Comparison of ENCODE assay signal across 1 cellular context in genomic region chr19:50147462-50148423, GRCh38.
A peak's percentile ranks its signal among the peaks of the same experiment; 100 is the strongest.
TF ChIP-seq lines count a peak whose summit lies in the region.

No MANE protein-coding gene starts in this region.

TF ChIP-seq in GM12878, 131 proteins besides CTCF, POLR2A, EP300 and RAD21 (continued from another document):
- TF ChIP-seq, protein P1, sequence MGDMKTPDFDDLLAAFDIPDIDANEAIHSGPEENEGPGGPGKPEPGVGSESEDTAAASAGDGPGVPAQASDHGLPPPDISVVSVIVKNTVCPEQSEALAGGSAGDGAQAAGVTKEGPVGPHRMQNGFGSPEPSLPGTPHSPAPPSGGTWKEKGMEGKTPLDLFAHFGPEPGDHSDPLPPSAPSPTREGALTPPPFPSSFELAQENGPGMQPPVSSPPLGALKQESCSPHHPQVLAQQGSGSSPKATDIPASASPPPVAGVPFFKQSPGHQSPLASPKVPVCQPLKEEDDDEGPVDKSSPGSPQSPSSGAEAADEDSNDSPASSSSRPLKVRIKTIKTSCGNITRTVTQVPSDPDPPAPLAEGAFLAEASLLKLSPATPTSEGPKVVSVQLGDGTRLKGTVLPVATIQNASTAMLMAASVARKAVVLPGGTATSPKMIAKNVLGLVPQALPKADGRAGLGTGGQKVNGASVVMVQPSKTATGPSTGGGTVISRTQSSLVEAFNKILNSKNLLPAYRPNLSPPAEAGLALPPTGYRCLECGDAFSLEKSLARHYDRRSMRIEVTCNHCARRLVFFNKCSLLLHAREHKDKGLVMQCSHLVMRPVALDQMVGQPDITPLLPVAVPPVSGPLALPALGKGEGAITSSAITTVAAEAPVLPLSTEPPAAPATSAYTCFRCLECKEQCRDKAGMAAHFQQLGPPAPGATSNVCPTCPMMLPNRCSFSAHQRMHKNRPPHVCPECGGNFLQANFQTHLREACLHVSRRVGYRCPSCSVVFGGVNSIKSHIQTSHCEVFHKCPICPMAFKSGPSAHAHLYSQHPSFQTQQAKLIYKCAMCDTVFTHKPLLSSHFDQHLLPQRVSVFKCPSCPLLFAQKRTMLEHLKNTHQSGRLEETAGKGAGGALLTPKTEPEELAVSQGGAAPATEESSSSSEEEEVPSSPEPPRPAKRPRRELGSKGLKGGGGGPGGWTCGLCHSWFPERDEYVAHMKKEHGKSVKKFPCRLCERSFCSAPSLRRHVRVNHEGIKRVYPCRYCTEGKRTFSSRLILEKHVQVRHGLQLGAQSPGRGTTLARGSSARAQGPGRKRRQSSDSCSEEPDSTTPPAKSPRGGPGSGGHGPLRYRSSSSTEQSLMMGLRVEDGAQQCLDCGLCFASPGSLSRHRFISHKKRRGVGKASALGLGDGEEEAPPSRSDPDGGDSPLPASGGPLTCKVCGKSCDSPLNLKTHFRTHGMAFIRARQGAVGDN (IDR thresholded peaks at IDR 0.05), result no peak
- TF ChIP-seq GATAD2B (conservative IDR thresholded peaks at IDR 0.05; ENCODE audit: low read depth), result no peak
- TF ChIP-seq, protein P2, sequence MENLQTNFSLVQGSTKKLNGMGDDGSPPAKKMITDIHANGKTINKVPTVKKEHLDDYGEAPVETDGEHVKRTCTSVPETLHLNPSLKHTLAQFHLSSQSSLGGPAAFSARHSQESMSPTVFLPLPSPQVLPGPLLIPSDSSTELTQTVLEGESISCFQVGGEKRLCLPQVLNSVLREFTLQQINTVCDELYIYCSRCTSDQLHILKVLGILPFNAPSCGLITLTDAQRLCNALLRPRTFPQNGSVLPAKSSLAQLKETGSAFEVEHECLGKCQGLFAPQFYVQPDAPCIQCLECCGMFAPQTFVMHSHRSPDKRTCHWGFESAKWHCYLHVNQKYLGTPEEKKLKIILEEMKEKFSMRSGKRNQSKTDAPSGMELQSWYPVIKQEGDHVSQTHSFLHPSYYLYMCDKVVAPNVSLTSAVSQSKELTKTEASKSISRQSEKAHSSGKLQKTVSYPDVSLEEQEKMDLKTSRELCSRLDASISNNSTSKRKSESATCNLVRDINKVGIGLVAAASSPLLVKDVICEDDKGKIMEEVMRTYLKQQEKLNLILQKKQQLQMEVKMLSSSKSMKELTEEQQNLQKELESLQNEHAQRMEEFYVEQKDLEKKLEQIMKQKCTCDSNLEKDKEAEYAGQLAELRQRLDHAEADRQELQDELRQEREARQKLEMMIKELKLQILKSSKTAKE (IDR thresholded peaks at IDR 0.05; ENCODE audit: low read depth, poor library complexity, severe bottlenecking), result no peak
- TF ChIP-seq HCFC1 (IDR thresholded peaks at IDR 0.05; ENCODE audit: low read length), result peak; percentile 94
- TF ChIP-seq SREBF1 (IDR thresholded peaks at IDR 0.05; ENCODE audit: low read length), result peak; percentile 32; the same call in 1 of the 2 replicates
- no peak for TF ChIP-seq ZNF384 (IDR thresholded peaks at IDR 0.05; ENCODE audit: borderline replicate concordance, low read depth, low read length)
- no peak for TF ChIP-seq CEBPB (IDR thresholded peaks at IDR 0.05; ENCODE audit: borderline replicate concordance in 1 of 2, low read depth in 2 of 2, low read length in 2 of 2)
- no peak for TF ChIP-seq MEF2A (IDR thresholded peaks at IDR 0.05; ENCODE audit: insufficient read depth, low read depth, low read length)
- no peak for TF ChIP-seq DPF2 (IDR thresholded peaks at IDR 0.05)
- no peak for TF ChIP-seq MAX (IDR thresholded peaks at IDR 0.05; ENCODE audit: low read depth, low read length)
- TF ChIP-seq TCF12 (IDR thresholded peaks at IDR 0.05; ENCODE audit: low read depth, low read length), result no peak
- no peak for TF ChIP-seq TAF1 (IDR thresholded peaks at IDR 0.05; ENCODE audit: borderline replicate concordance, low read depth, low read length)
- TF ChIP-seq SPI1 (IDR thresholded peaks at IDR 0.05; ENCODE audit: borderline replicate concordance, insufficient read depth, low read depth, low read length), result no peak
- TF ChIP-seq, protein P3, sequence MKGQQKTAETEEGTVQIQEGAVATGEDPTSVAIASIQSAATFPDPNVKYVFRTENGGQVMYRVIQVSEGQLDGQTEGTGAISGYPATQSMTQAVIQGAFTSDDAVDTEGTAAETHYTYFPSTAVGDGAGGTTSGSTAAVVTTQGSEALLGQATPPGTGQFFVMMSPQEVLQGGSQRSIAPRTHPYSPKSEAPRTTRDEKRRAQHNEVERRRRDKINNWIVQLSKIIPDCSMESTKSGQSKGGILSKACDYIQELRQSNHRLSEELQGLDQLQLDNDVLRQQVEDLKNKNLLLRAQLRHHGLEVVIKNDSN (IDR thresholded peaks at IDR 0.05; ENCODE audit: borderline replicate concordance, extremely low read length, insufficient read depth, low read depth, low read length), result no peak
- peak; percentile 92 for TF ChIP-seq SIX5 (IDR thresholded peaks at IDR 0.05; ENCODE audit: low read depth, low read length, severe bottlenecking)
- no peak for TF ChIP-seq SMAD5 (IDR thresholded peaks at IDR 0.05; ENCODE audit: low read depth)
- no peak for TF ChIP-seq PAX5 (IDR thresholded peaks at IDR 0.05; ENCODE audit: borderline replicate concordance, low read depth, low read length)
- no peak for TF ChIP-seq KAT2A (conservative IDR thresholded peaks at IDR 0.05; ENCODE audit: control insufficient read depth, low read depth, low read length)
- no peak for TF ChIP-seq MEF2B (IDR thresholded peaks at IDR 0.05; ENCODE audit: partially characterized antibody, poor library complexity, severe bottlenecking)
- no peak for TF ChIP-seq BCL11A (IDR thresholded peaks at IDR 0.05; ENCODE audit: low read depth, low read length)
- no peak for TF ChIP-seq ZBED1 (IDR thresholded peaks at IDR 0.05; ENCODE audit: borderline replicate concordance)
- TF ChIP-seq E2F8 (IDR thresholded peaks at IDR 0.05; ENCODE audit: low read depth, partially characterized antibody), result no peak
- TF ChIP-seq RB1 (IDR thresholded peaks at IDR 0.05; ENCODE audit: borderline replicate concordance), result peak; percentile 38; the same call in 1 of the 2 replicates
- TF ChIP-seq HDAC2 (IDR thresholded peaks at IDR 0.05), result no peak
- no peak for TF ChIP-seq NBN (IDR thresholded peaks at IDR 0.05)
- no peak for TF ChIP-seq RAD51 (IDR thresholded peaks at IDR 0.05)
- no peak for TF ChIP-seq TARDBP (IDR thresholded peaks at IDR 0.05; ENCODE audit: borderline replicate concordance)
- peak; percentile 84 for TF ChIP-seq IKZF1 (conservative IDR thresholded peaks at IDR 0.05)
- TF ChIP-seq NR2C1 (IDR thresholded peaks at IDR 0.05), result peak; percentile 30
- TF ChIP-seq SRF (IDR thresholded peaks at IDR 0.05; ENCODE audit: low read depth in 2 of 2, low read length in 2 of 2), result no peak
- TF ChIP-seq SP1 (IDR thresholded peaks at IDR 0.05; ENCODE audit: low read depth, low read length), result no peak
- TF ChIP-seq CHD4 (IDR thresholded peaks at IDR 0.05), result no peak
- TF ChIP-seq, protein P4, sequence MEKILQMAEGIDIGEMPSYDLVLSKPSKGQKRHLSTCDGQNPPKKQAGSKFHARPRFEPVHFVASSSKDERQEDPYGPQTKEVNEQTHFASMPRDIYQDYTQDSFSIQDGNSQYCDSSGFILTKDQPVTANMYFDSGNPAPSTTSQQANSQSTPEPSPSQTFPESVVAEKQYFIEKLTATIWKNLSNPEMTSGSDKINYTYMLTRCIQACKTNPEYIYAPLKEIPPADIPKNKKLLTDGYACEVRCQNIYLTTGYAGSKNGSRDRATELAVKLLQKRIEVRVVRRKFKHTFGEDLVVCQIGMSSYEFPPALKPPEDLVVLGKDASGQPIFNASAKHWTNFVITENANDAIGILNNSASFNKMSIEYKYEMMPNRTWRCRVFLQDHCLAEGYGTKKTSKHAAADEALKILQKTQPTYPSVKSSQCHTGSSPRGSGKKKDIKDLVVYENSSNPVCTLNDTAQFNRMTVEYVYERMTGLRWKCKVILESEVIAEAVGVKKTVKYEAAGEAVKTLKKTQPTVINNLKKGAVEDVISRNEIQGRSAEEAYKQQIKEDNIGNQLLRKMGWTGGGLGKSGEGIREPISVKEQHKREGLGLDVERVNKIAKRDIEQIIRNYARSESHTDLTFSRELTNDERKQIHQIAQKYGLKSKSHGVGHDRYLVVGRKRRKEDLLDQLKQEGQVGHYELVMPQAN (conservative IDR thresholded peaks at IDR 0.05), result no peak
- peak; percentile 18; the same call in 1 of the 2 replicates for TF ChIP-seq SMC3 (IDR thresholded peaks at IDR 0.05; ENCODE audit: borderline replicate concordance, low read length)
- TF ChIP-seq KDM1A (IDR thresholded peaks at IDR 0.05; ENCODE audit: borderline replicate concordance), result no peak
- TF ChIP-seq SMARCA5 (IDR thresholded peaks at IDR 0.05), result no peak
- no peak for TF ChIP-seq GABPA (IDR thresholded peaks at IDR 0.05; ENCODE audit: low read depth)
- TF ChIP-seq ATF2 (IDR thresholded peaks at IDR 0.05; ENCODE audit: low read length), result no peak
- TF ChIP-seq, protein P5, sequence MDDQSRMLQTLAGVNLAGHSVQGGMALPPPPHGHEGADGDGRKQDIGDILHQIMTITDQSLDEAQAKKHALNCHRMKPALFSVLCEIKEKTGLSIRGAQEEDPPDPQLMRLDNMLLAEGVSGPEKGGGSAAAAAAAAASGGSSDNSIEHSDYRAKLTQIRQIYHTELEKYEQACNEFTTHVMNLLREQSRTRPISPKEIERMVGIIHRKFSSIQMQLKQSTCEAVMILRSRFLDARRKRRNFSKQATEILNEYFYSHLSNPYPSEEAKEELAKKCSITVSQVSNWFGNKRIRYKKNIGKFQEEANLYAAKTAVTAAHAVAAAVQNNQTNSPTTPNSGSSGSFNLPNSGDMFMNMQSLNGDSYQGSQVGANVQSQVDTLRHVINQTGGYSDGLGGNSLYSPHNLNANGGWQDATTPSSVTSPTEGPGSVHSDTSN (IDR thresholded peaks at IDR 0.05; ENCODE audit: insufficient replicate concordance, low read depth, low read length), result no peak
- no peak for TF ChIP-seq NR2F1 (conservative IDR thresholded peaks at IDR 0.05)
